ENCODE assay signal across 8 cellular contexts in genomic region chr11:73787643-73788537, GRCh38. TPM values are rescaled to one million over a fixed set of nuclear protein-coding genes. Genes with fewer than 3 reads are reported as not detected.
DNase-seq lines count a peak whose midpoint lies in the region; ATAC-seq, FAIRE-seq and TF ChIP-seq lines count a peak whose summit lies in the region.

MRPL48 (plus strand) TSS chr11:73787874; CDS start chr11:73787972, 98 bp downstream.

- H3K4me2 ChIP-seq in H1 (ENCODE audit: insufficient read depth in 1 of 2, low read depth in 2 of 2, low read length in 2 of 2), result peak within 1 kb of the TSS; percentile 60 to 76
- H3K4me2 ChIP-seq in mesenchymal stem cell (ENCODE audit: low read length, poor library complexity, severe bottlenecking), result peak within 1 kb of the TSS; percentile 61

- CTCF ChIA-PET in CD4-positive, alpha-beta memory T cell (lab: Charles Lee; ENCODE audit: partially characterized antibody), result interaction anchor here (1.0 to 1.4 kb wide), 4 partner anchors 9 to 78 kb away, joined by 3 to 5 read pairs (median 4); partner anchors contain the start of gene RAB6A
- CTCF ChIA-PET in activated CD8-positive, alpha-beta memory T cell treated with anti-CD3 and anti-CD28 coated beads for 36 hours (lab: Charles Lee), result interaction anchor here (0.6 to 2.1 kb wide), 2 partner anchors 9 to 82 kb away, joined by 3 to 15 read pairs; no protein-coding TSS in a partner anchor
- CTCF ChIA-PET in H1 (lab: Charles Lee; ENCODE audit: partially characterized antibody), result interaction anchor here (0.5 to 1.7 kb wide), 3 partner anchors 9 to 177 kb away, joined by 3 to 8 read pairs (median 4); no protein-coding TSS in a partner anchor

- no peak; a peak in 1 of 4 replicates for TF ChIP-seq RAD21 in H1 (IDR thresholded peaks at IDR 0.05 in 1 of 2, conservative IDR thresholded peaks at IDR 0.05 in 1 of 2; ENCODE audit: low read depth in 2 of 2, low read length in 2 of 2)

- H3K79me2 ChIP-seq in H1 (ENCODE audit: control insufficient read depth in 1 of 2, insufficient read depth in 2 of 2, low read length in 2 of 2), result peaks cover 0 to 11% of the 10 kb centered on the region in 2 experiments; a peak in 1 of 4 replicates

- no peak for TF ChIP-seq CTCF in H1 (IDR thresholded peaks at IDR 0.05; ENCODE audit: control extremely low read depth in 1 of 3, insufficient read depth in 1 of 3, low read depth in 1 of 3, low read length in 3 of 3)

- H4K5ac ChIP-seq in H1 (ENCODE audit: insufficient read length, low read depth, low read length), result peak within 1 kb of the TSS; percentile 99

- peak within 1 kb of the TSS; percentile 98 to 99 (median 98) for H3K9ac ChIP-seq in H1 (replicated peaks in 1 of 4; ENCODE audit: extremely low read depth in 1 of 4, low read depth in 3 of 4, low read length in 3 of 4)
- peak within 1 kb of the TSS; percentile 95 for H3K9ac ChIP-seq in mesenchymal stem cell (ENCODE audit: low read length)

- H2BK12ac ChIP-seq in H1 (ENCODE audit: low read depth, low read length), result peak within 1 kb of the TSS; percentile 81; the same call in 1 of the 2 replicates
- H2BK12ac ChIP-seq in mesenchymal stem cell (ENCODE audit: low read length in 2 of 2), result peak within 1 kb of the TSS in 1 of 2 experiments; percentile 81

- no peaks in the 10 kb centered on the region for H3K36me3 ChIP-seq in CD4-positive, alpha-beta memory T cell (ENCODE audit: insufficient read depth, low read length)
- H3K36me3 ChIP-seq in H1 (ENCODE audit: control insufficient read depth in 2 of 4, insufficient read depth in 4 of 4, low read length in 3 of 4) (no peaks in the 10 kb centered on the region), mesenchymal stem cell (ENCODE audit: control insufficient read depth in 1 of 2, insufficient read depth in 2 of 2, low read depth in 1 of 2, low read length in 2 of 2) (no peaks in the 10 kb centered on the region)

- H3K18ac ChIP-seq in H1 (ENCODE audit: extremely low read depth, low read length), result peak within 1 kb of the TSS; percentile 96
- peak within 1 kb of the TSS; percentile 87 to 100 for H3K18ac ChIP-seq in mesenchymal stem cell (ENCODE audit: low read depth in 1 of 2, low read length in 2 of 2)

- no peaks in the 10 kb centered on the region for H3K27me3 ChIP-seq in CD4-positive, alpha-beta memory T cell (ENCODE audit: insufficient read depth, low read length)
- H3K27me3 ChIP-seq in H1 (replicated peaks in 1 of 4; ENCODE audit: control insufficient read depth in 3 of 4, extremely low read depth in 1 of 4, insufficient read depth in 3 of 4, low read length in 3 of 4), result no peaks in the 10 kb centered on the region
- no peaks in the 10 kb centered on the region for H3K27me3 ChIP-seq in mesenchymal stem cell (ENCODE audit: control insufficient read depth in 1 of 2, insufficient read depth in 1 of 2, low read length in 2 of 2)

- H3K36me3 Mint-ChIP-seq in CD4-positive, alpha-beta memory T cell, result peaks cover 0 to 14% of the 10 kb centered on the region in 2 donors

- peak within 1 kb of the TSS; percentile 95 for H4K91ac ChIP-seq in H1 (replicated peaks; ENCODE audit: insufficient read length, low read length)
- peak within 1 kb of the TSS; percentile 91 for H4K91ac ChIP-seq in mesenchymal stem cell (ENCODE audit: low read length)

- H2AK5ac ChIP-seq in H1 (ENCODE audit: low read depth, low read length), result no peak within 1 kb of the TSS
- H2AK5ac ChIP-seq in mesenchymal stem cell (ENCODE audit: low read length, severe bottlenecking), result no peak within 1 kb of the TSS

- peak within 1 kb of the TSS; percentile 97 to 99 (median 98) for H3K27ac Mint-ChIP-seq in CD4-positive, alpha-beta memory T cell

- H3K79me1 ChIP-seq in H1 (ENCODE audit: low read depth, low read length) (no peaks in the 10 kb centered on the region), mesenchymal stem cell (replicated peaks; ENCODE audit: low read length, poor library complexity, severe bottlenecking) (peaks cover 3% of the 10 kb centered on the region)

- ATAC-seq in GM19467 (IDR thresholded peaks at IDR 0.05; ENCODE audit: unreplicated experiment), result peak; percentile 87

- H2BK15ac ChIP-seq in H1 (ENCODE audit: low read length) (peak within 1 kb of the TSS; percentile 97; the same call in 1 of the 2 replicates), mesenchymal stem cell (ENCODE audit: low read depth, poor library complexity, severe bottlenecking) (peak within 1 kb of the TSS; percentile 92)

- intact Hi-C loops in CD4-positive, alpha-beta memory T cell (cut with micrococcal nuclease), result loop anchor here (1.0 kb wide), 2 partner anchors 9 to 27 kb away; partner anchors contain the start of gene RAB6A

- H2BK20ac ChIP-seq in H1 (ENCODE audit: low read length), result peak within 1 kb of the TSS; percentile 19; the same call in 1 of the 2 replicates

- POLR2A ChIA-PET in CD4-positive, alpha-beta memory T cell (lab: Charles Lee; ENCODE audit: partially characterized antibody), result interaction anchor here (1.1 to 3.0 kb wide), 8 partner anchors 9 to 383 kb away, joined by 3 to 56 read pairs (median 4); partner anchors contain the start of genes C2CD3, PPME1 and RAB6A
- POLR2A ChIA-PET in activated CD8-positive, alpha-beta memory T cell treated with anti-CD3 and anti-CD28 coated beads for 36 hours (lab: Charles Lee), result interaction anchor here (0.6 to 1.6 kb wide), 7 partner anchors 8 to 1037 kb away, joined by 3 to 11 read pairs (median 7); partner anchors contain the start of gene RAB6A
- POLR2A ChIA-PET in H1 (lab: Charles Lee; ENCODE audit: partially characterized antibody), result interaction anchor here (0.6 to 3.0 kb wide), 45 partner anchors 9 to 176 kb away, joined by 3 to 71 read pairs (median 4); partner anchors contain the start of genes PAAF1 and RAB6A

- peak; percentile 78 for FAIRE-seq in H1 (lab: Jason Lieb, UNC)

- peak in 1 of 2 experiments; percentile 62; a peak in 1 of 3 replicates for TF ChIP-seq EP300 in H1 (IDR thresholded peaks at IDR 0.05; ENCODE audit: borderline replicate concordance in 1 of 2, low read depth in 2 of 2, low read length in 2 of 2)

- H3K4me3 Mint-ChIP-seq in CD4-positive, alpha-beta memory T cell, result peak within 1 kb of the TSS; percentile 96 to 100 (median 99)

- H3K9me3 ChIP-seq in CD4-positive, alpha-beta memory T cell (ENCODE audit: control insufficient read depth in 1 of 2, low read length in 2 of 2), result no peaks in the 10 kb centered on the region
- H3K9me3 ChIP-seq in H1 (ENCODE audit: insufficient read depth in 2 of 2, low read depth in 1 of 2, low read length in 1 of 2) (no peaks in the 10 kb centered on the region), mesenchymal stem cell (ENCODE audit: control insufficient read depth, low read length) (no peaks in the 10 kb centered on the region)

- H3K4me3 ChIP-seq in CD4-positive, alpha-beta memory T cell (ENCODE audit: low read length in 2 of 2), result peak within 1 kb of the TSS; percentile 92 to 98
- H3K4me3 ChIP-seq in H1 (ENCODE audit: extremely low read depth in 1 of 4, insufficient read depth in 2 of 4, low read depth in 3 of 4, low read length in 4 of 4), result peak within 1 kb of the TSS; percentile 74 to 98 (median 88)
- H3K4me3 ChIP-seq in mesenchymal stem cell (ENCODE audit: insufficient read depth in 1 of 2, low read depth in 1 of 2, low read length in 2 of 2), result peak within 1 kb of the TSS; percentile 77 to 93

- H2BK5ac ChIP-seq in H1 (ENCODE audit: low read depth, low read length) (peak within 1 kb of the TSS; percentile 98), mesenchymal stem cell (ENCODE audit: low read depth, low read length, poor library complexity, severe bottlenecking) (peak within 1 kb of the TSS; percentile 76)

- no peaks in the 10 kb centered on the region for H4K20me1 ChIP-seq in H1 (replicated peaks in 1 of 2; ENCODE audit: control insufficient read depth in 1 of 2, insufficient read depth in 2 of 2, low read length in 2 of 2)

- WGBS in H1 (ENCODE audit: extremely low coverage in 1 of 2, insufficient coverage in 1 of 2, insufficient read length in 1 of 2, insufficient replicate concordance in 2 of 2, low coverage in 1 of 2, low lambda C conversion rate in 2 of 2, missing lambda C conversion rate in 1 of 2), 2 experiments, result 5% methylated on average over 41 of the region's 43 CpGs; no CpG with 5 or more reads in 1 of the 2 experiments
- WGBS in mesenchymal stem cell, result 8% methylated on average over 41 of the region's 43 CpGs

- H4K8ac ChIP-seq in H1 (ENCODE audit: extremely low read depth, insufficient read depth, low read length) (peak within 1 kb of the TSS; percentile 100), mesenchymal stem cell (ENCODE audit: low read length) (peak within 1 kb of the TSS; percentile 98)

- H3K23ac ChIP-seq in H1 (ENCODE audit: insufficient read length), result no peak within 1 kb of the TSS
- H3K23ac ChIP-seq in mesenchymal stem cell (ENCODE audit: low read length in 2 of 2), result peak within 1 kb of the TSS in 1 of 2 experiments; percentile 75

- H3K9me3 Mint-ChIP-seq in CD4-positive, alpha-beta memory T cell, result no peaks in the 10 kb centered on the region

- H2BK120ac ChIP-seq in H1 (replicated peaks; ENCODE audit: low read depth, low read length) (no peak within 1 kb of the TSS), mesenchymal stem cell (ENCODE audit: low read depth, low read length) (peak within 1 kb of the TSS; percentile 87)

- H3K23me2 ChIP-seq in H1 (ENCODE audit: low read depth, low read length), result no peaks in the 10 kb centered on the region; the same call in 1 of the 2 replicates

- H3K4ac ChIP-seq in H1 (replicated peaks; ENCODE audit: insufficient read length, low read depth, low read length) (peak within 1 kb of the TSS; percentile 37), mesenchymal stem cell (ENCODE audit: low read depth in 1 of 2, low read length in 2 of 2) (peak within 1 kb of the TSS; percentile 88 to 97)

- H3K4me1 Mint-ChIP-seq in CD4-positive, alpha-beta memory T cell, result peaks cover 9 to 29% (median 20%) of the 10 kb centered on the region in 4 donors

- H3K4me1 ChIP-seq in CD4-positive, alpha-beta memory T cell (ENCODE audit: insufficient read depth, low read length), result peaks cover 18% of the 10 kb centered on the region
- H3K4me1 ChIP-seq in H1 (replicated peaks in 1 of 4; ENCODE audit: control insufficient read depth in 3 of 4, insufficient read depth in 4 of 4, low read length in 3 of 4) (peaks cover 3 to 8% (median 6%) of the 10 kb centered on the region in 4 experiments; a peak in 4 of 7 replicates), mesenchymal stem cell (ENCODE audit: control insufficient read depth, insufficient read depth, low read depth, low read length) (peaks cover 7% of the 10 kb centered on the region)

- H3K27ac ChIP-seq in CD4-positive, alpha-beta memory T cell (ENCODE audit: low read depth, low read length), result peak within 1 kb of the TSS; percentile 66
- H3K27ac ChIP-seq in H1 (ENCODE audit: low read depth, low read length) (peak within 1 kb of the TSS; percentile 98), mesenchymal stem cell (ENCODE audit: low read length, poor library complexity, severe bottlenecking) (peak within 1 kb of the TSS; percentile 96)

- peak; percentile 87 to 90 (median 88) for DNase-seq in CD4-positive, alpha-beta memory T cell
- DNase-seq in HS-5 (ENCODE audit: low read depth), result peak; percentile 84
- DNase-seq in NK-92 treated with Interleukin-12 subunit alpha and Interleukin-12 subunit beta, amount 100 ng/mL, for 24 hours (lab: John Stamatoyannopoulos, UW), result peak; percentile 85
- peak; percentile 78 to 94 for DNase-seq in H1 (ENCODE audit: low read depth in 1 of 2, low spot score in 2 of 2)
- DNase-seq in mesenchymal stem cell, result peak; percentile 95
- peak; percentile 81 for DNase-seq in stimulated activated CD8-positive, alpha-beta memory T cell treated with anti-CD3 and anti-CD28 coated beads, Interleukin-12 subunit alpha, Interleukin-12 subunit beta, amount 100 ng/mL, for 4 hours (ENCODE audit: low read depth)

- no peak within 1 kb of the TSS for H3K14ac ChIP-seq in H1 (ENCODE audit: insufficient read length)
- H3K14ac ChIP-seq in mesenchymal stem cell (ENCODE audit: low read length in 2 of 2), result peak within 1 kb of the TSS in 1 of 2 experiments; percentile 99

- peaks cover 0 to 3% of the 10 kb centered on the region in 2 donors for H3K27me3 Mint-ChIP-seq in CD4-positive, alpha-beta memory T cell

- peak within 1 kb of the TSS; percentile 91 for H3K56ac ChIP-seq in H1 (replicated peaks; ENCODE audit: insufficient read length, low read depth, low read length)

- H2AFZ ChIP-seq in H1 (ENCODE audit: low read length) (peak within 1 kb of the TSS; percentile 96), mesenchymal stem cell (ENCODE audit: low read depth, low read length) (peak within 1 kb of the TSS; percentile 100)

- TF ChIP-seq POLR2A in H1 (IDR thresholded peaks at IDR 0.05; ENCODE audit: control extremely low read depth in 1 of 2, low read depth in 2 of 2, low read length in 2 of 2), result peak; percentile 77 to 98

RNA-seq across cellular contexts. Expression of gene MRPL48, which starts in this region (rescaled TPM):
- total RNA-seq in CD4-positive, alpha-beta memory T cell, result 10 to 100 TPM; 24.9 to 28.4 TPM
- polyA plus RNA-seq in CD4-positive, alpha-beta memory T cell, result 10 to 100 TPM; 73.7 to 85.1 TPM
- 10 to 100 TPM; 59.5 to 61.8 TPM for total RNA-seq in activated CD8-positive, alpha-beta memory T cell treated with anti-CD3 and anti-CD28 coated beads for 36 hours
- 59.9 and 60.7 TPM in 2 replicates for total RNA-seq in H1 (2021; fragmentation: NEBNext Ultra II Directional; extraction: Animal tissue kit (Norgen Biotek cat#: 25700))
- 22.8 and 34.9 TPM in 2 replicates for polyA plus RNA-seq in H1 (2011; rRNA removed)
- 52.0 TPM for polyA plus RNA-seq in H1 (2011; cell fraction: cytosol; rRNA removed)
- 26.5 TPM for polyA plus RNA-seq in H1 (2011; cell fraction: nucleus; rRNA removed)
- 55.5 to 71.0 TPM (median 61.5 TPM) in 4 replicates for polyA plus RNA-seq in H1 (2012, experiment 1 of 2)
- polyA plus RNA-seq in H1 (2012, experiment 2 of 2), result 10.8 TPM
- polyA plus RNA-seq in H1 (2013, experiment 1 of 2), result 45.7 TPM
- polyA plus RNA-seq in H1 (2013, experiment 2 of 2), result 51.1 TPM
- polyA minus RNA-seq in H1 (2011; rRNA and poly(A)+ RNA removed), result 21.8 and 30.4 TPM in 2 replicates
- 15.0 TPM for polyA minus RNA-seq in H1 (2011; cell fraction: cytosol; rRNA and poly(A)+ RNA removed)
- polyA minus RNA-seq in H1 (2011; cell fraction: nucleus; rRNA and poly(A)+ RNA removed), result 19.7 TPM
- 42.8 TPM for polyA plus RNA-seq in mesenchymal stem cell (2013, experiment 1 of 2)
- 43.4 TPM for polyA plus RNA-seq in mesenchymal stem cell (2013, experiment 2 of 2)

Comparison
In these comparisons a context has a peak if more than half of its experiments do, and no peak if none do; other contexts are left out.
1. Peak in every context shown above with its lines: DNase-seq, ATAC-seq, H3K4me3 ChIP-seq and H3K27ac ChIP-seq.